Comparison of ENCODE assay signal across 17 cellular contexts in genomic region chr4:16067515-16067914, GRCh38. TPM values are rescaled to one million over a fixed set of nuclear protein-coding genes. Genes with fewer than 3 reads are reported as not detected.
DNase-seq lines count a peak whose midpoint lies in the region; ATAC-seq and TF ChIP-seq lines count a peak whose summit lies in the region.
"Had no signal": no experiment of that assay in that cellular context is flagged by ENCODE, and none has a peak within 500 bp of the region (broad histone marks: within the 10 kb centered on the region; RNA-seq: fewer than 3 reads in every experiment).

No MANE protein-coding gene starts in this region.

- no peak for TF ChIP-seq CTCF in chondrocyte (IDR thresholded peaks at IDR 0.05)

- H3K4me1 Mint-ChIP-seq in chondrocyte (ENCODE audit: low read depth): no peaks in the 10 kb centered on the region
- H3K4me1 Mint-ChIP-seq: immature natural killer cell, naive B cell had no signal

- no peak overlapping the region for H3K4me3 Mint-ChIP-seq in chondrocyte (ENCODE audit: unreplicated experiment)
- H3K4me3 Mint-ChIP-seq: activated naive CD4-positive, alpha-beta T cell treated with anti-CD3 and anti-CD28 coated beads, Interleukin-2, amount 50 U/mL, for 24 hours; HFFc6; immature natural killer cell; naive B cell had no signal

- H3K36me3 Mint-ChIP-seq in chondrocyte (ENCODE audit: low read depth): no peaks in the 10 kb centered on the region

- no peak overlapping the region for H3K27ac Mint-ChIP-seq in chondrocyte (ENCODE audit: unreplicated experiment)
- H3K27ac Mint-ChIP-seq: activated naive CD4-positive, alpha-beta T cell treated with anti-CD3 and anti-CD28 coated beads, Interleukin-2, amount 50 U/mL, for 24 hours; HFFc6; immature natural killer cell had no signal

- peak; percentile 22 for DNase-seq in DMS53 treated with DMSO at 0.1 percent for 48 hours (lab: John Stamatoyannopoulos, UW; ENCODE audit: unreplicated experiment)
- DNase-seq in NCI-H2107 treated with DMSO at 0.1 percent for 48 hours (lab: John Stamatoyannopoulos, UW; ENCODE audit: unreplicated experiment): peak; percentile 48
- DNase-seq in nucleus accumbens (lab: John Stamatoyannopoulos, UW): peak in 48 of 56 donors; percentile 8 to 88 (median 53)
- DNase-seq in activated gamma-delta T cell treated with Interleukin-2 at 50 U/mL for 16 hours: no peak
- DNase-seq in chondrocyte (ENCODE audit: low spot score): no peak
- DNase-seq: HFFc6, immature natural killer cell, naive B cell, NCI-H1417 treated with DMSO at 0.1 percent for 48 hours, NCI-H748 treated with DMSO at 0.1 percent for 48 hours, right lobe of liver had no signal

- peaks cover 15% of the 10 kb centered on the region for H3K27me3 Mint-ChIP-seq in chondrocyte (ENCODE audit: low read depth)

- peak overlapping the region; percentile 81 for H3K27ac ChIP-seq in cingulate gyrus (ENCODE audit: low read depth, low read length)
- H3K27ac ChIP-seq: BLaER1 treated with 17β-estradiol and CSF1 and Interleukin-3, amounts not matched to agents 10 nM and 100 nM; right lobe of liver had no signal

- H3K9me3 Mint-ChIP-seq in chondrocyte (ENCODE audit: low read depth): peaks cover 5% of the 10 kb centered on the region
- H3K9me3 Mint-ChIP-seq: HFFc6 had no signal

- ATAC-seq in GM19463 (IDR thresholded peaks at IDR 0.05; ENCODE audit: unreplicated experiment): no peak
- ATAC-seq in GM19023 (IDR thresholded peaks at IDR 0.05; ENCODE audit: unreplicated experiment): no peak
- ATAC-seq: Right ventricle myocardium inferior had no signal

RNA-seq across cellular contexts. Expression of gene PROM1, which starts 16.3 kb away (rescaled TPM):
- 0.10 TPM in 1 of 3 replicates, not detected in the others for total RNA-seq in chondrocyte

Comparison
In these comparisons a context has a peak if more than half of its experiments do, and no peak if none do; other contexts are left out.
1. DNase-seq: peak in DMS53 treated with DMSO at 0.1 percent for 48 hours (single experiment), NCI-H2107 treated with DMSO at 0.1 percent for 48 hours (single experiment) and nucleus accumbens (48 of 56); none in activated gamma-delta T cell treated with Interleukin-2 at 50 U/mL for 16 hours (single experiment) and chondrocyte (single experiment).